ENCODE assay signal across 18 cellular contexts in genomic region chr18:37426536-37427080, GRCh38.
A peak's percentile ranks its signal among the peaks of the same experiment; 100 is the strongest.
DNase-seq lines count a peak whose midpoint lies in the region; ATAC-seq, FAIRE-seq and TF ChIP-seq lines count a peak whose summit lies in the region.
"Had no signal": no experiment of that assay in that cellular context is flagged by ENCODE, and none has a peak within 500 bp of the region (broad histone marks: within the 10 kb centered on the region; RNA-seq: fewer than 3 reads in every experiment).

No MANE protein-coding gene starts in this region.

- BruUV-seq in HepG2 (replicated peaks; lab: Mats Ljungman, UMichigan): no TSS peak

- H3K27me3 ChIP-seq in HepG2 (ENCODE audit: control insufficient read depth in 1 of 2, insufficient read depth in 2 of 2, low read length in 2 of 2): peaks cover 3 to 8% of the 10 kb centered on the region in 2 experiments; a peak in 3 of 5 replicates
- H3K27me3 ChIP-seq in right lobe of liver: no peaks in the 10 kb centered on the region
- peaks cover 0 to 2% (median 0%) of the 10 kb centered on the region in 3 experiments for H3K27me3 ChIP-seq in neuronal stem cell (ENCODE audit: control insufficient read depth in 3 of 3, insufficient read depth in 3 of 3, low read depth in 1 of 3, low read length in 3 of 3)
- no peaks in the 10 kb centered on the region for H3K27me3 ChIP-seq in SJCRH30

- H4K20me1 ChIP-seq in HepG2 (ENCODE audit: insufficient read depth, low read length): no peaks in the 10 kb centered on the region

- DNase-seq in HepG2 (ENCODE audit: low spot score) (no peak), right lobe of liver (no peak), NCI-H524 treated with DMSO at 0.1 percent for 48 hours (lab: John Stamatoyannopoulos, UW) (peak; percentile 51), neuronal stem cell (ENCODE audit: low spot score) (no peak), H4 (ENCODE audit: low spot score) (no peak), SJCRH30 (no peak), coronary artery (ENCODE audit: low spot score) (no peak)
- DNase-seq: CD4-positive, CD25-positive, alpha-beta regulatory T cell; DMS79; EL; GOT3; HFFc6; IMR-90 had no signal

- TF ChIP-seq EP300 in HepG2 (IDR thresholded peaks at IDR 0.05; ENCODE audit: low read depth in 2 of 2, low read length in 2 of 2): no peak
- TF ChIP-seq EP300 in HepG2 (CRISPR knock-in tag; IDR thresholded peaks at IDR 0.05; ENCODE audit: borderline replicate concordance): no peak

- H3K18ac ChIP-seq in neuronal stem cell (ENCODE audit: low read length): peak overlapping the region; percentile 25

- TF ChIP-seq CTCF in HepG2 (CRISPR knock-in tag; IDR thresholded peaks at IDR 0.05) (no peak), right lobe of liver (IDR thresholded peaks at IDR 0.05) (no peak), coronary artery (IDR thresholded peaks at IDR 0.05) (no peak)

- H2AFZ ChIP-seq in HepG2 (ENCODE audit: low read length): no peak overlapping the region
- H2AFZ ChIP-seq in neuronal stem cell (ENCODE audit: low read length): no peak overlapping the region

- no peak overlapping the region for H3K14ac ChIP-seq in neuronal stem cell (ENCODE audit: low read length)

- no peaks in the 10 kb centered on the region for H3K79me1 ChIP-seq in neuronal stem cell (ENCODE audit: low read depth, low read length)

- no peaks in the 10 kb centered on the region for H3K4me1 ChIP-seq in HepG2 (ENCODE audit: insufficient read depth, low read length)
- H3K4me1 ChIP-seq in right lobe of liver: no peaks in the 10 kb centered on the region
- H3K4me1 ChIP-seq in neuronal stem cell (ENCODE audit: control insufficient read depth in 2 of 2, insufficient read depth in 1 of 2, low read depth in 1 of 2, low read length in 2 of 2): peaks cover 0 to 11% of the 10 kb centered on the region in 2 donors
- H3K4me1 ChIP-seq in SJCRH30: no peaks in the 10 kb centered on the region
- H3K4me1 ChIP-seq: HAP-1 had no signal

- no peak overlapping the region for H2BK15ac ChIP-seq in neuronal stem cell (ENCODE audit: low read length)

- H4K8ac ChIP-seq in neuronal stem cell (ENCODE audit: low read depth, low read length): no peak overlapping the region

- CTCF ChIA-PET in HepG2 (lab: Yijun Ruan, JAX; ENCODE audit: low intra/inter-chr PET ratio, low total read pairs): no interaction called here

- TF ChIP-seq POLR2A in HepG2 (IDR thresholded peaks at IDR 0.05; ENCODE audit: insufficient read depth in 1 of 2, low read depth in 2 of 2, low read length in 2 of 2) (no peak), right lobe of liver (IDR thresholded peaks at IDR 0.05) (no peak)

- in situ Hi-C loops in HepG2 (cut with HindIII; ENCODE audit: extremely low pct_ligation_motif_present, low pct_unique_long_range_greater_than_20kb): no loop called here

- H2BK120ac ChIP-seq in neuronal stem cell (ENCODE audit: low read depth, low read length): no peak overlapping the region

- POLR2A ChIA-PET in HepG2 (lab: Yijun Ruan, JAX): no interaction called here

- H3K4ac ChIP-seq in neuronal stem cell (ENCODE audit: low read length): no peak overlapping the region

- H3K27ac ChIP-seq in HepG2 (ENCODE audit: extremely low read length, insufficient read depth, low read length) (no peak overlapping the region), right lobe of liver (no peak overlapping the region), neuronal stem cell (replicated peaks; ENCODE audit: low read length) (no peak overlapping the region), SJCRH30 (no peak overlapping the region), coronary artery (no peak overlapping the region)
- H3K27ac ChIP-seq: 22Rv1 had no signal

- H3K4me3 ChIP-seq in HepG2 (replicated peaks in 1 of 3; ENCODE audit: insufficient read depth in 1 of 3, low read depth in 2 of 3, low read length in 3 of 3) (no peak overlapping the region), right lobe of liver (no peak overlapping the region), neuronal stem cell (ENCODE audit: low read length in 2 of 2) (no peak overlapping the region), SJCRH30 (no peak overlapping the region), coronary artery (no peak overlapping the region)
- H3K4me3 ChIP-seq: HAP-1 had no signal

- ATAC-seq in HepG2 (no peak), right lobe of liver (no peak), HG03442 (IDR thresholded peaks at IDR 0.05; ENCODE audit: unreplicated experiment) (no peak)

- H3K36me3 ChIP-seq in HepG2 (replicated peaks in 1 of 2; ENCODE audit: control insufficient read depth in 1 of 2, insufficient read depth in 2 of 2, low read length in 2 of 2) (no peaks in the 10 kb centered on the region), right lobe of liver (no peaks in the 10 kb centered on the region), neuronal stem cell (replicated peaks in 1 of 2; ENCODE audit: control insufficient read depth in 2 of 2, insufficient read depth in 2 of 2, low read length in 2 of 2) (no peaks in the 10 kb centered on the region), SJCRH30 (no peaks in the 10 kb centered on the region)
- H3K36me3 ChIP-seq: HAP-1 had no signal

- H2AK5ac ChIP-seq in neuronal stem cell (ENCODE audit: low read depth, low read length): no peak overlapping the region

- no peak for FAIRE-seq in HepG2 (lab: Jason Lieb, UNC)
- FAIRE-seq: G401.6, GM12891 had no signal

- H3K9me3 ChIP-seq in HepG2 (ENCODE audit: low read length): no peaks in the 10 kb centered on the region
- no peaks in the 10 kb centered on the region for H3K9me3 ChIP-seq in right lobe of liver
- no peaks in the 10 kb centered on the region for H3K9me3 ChIP-seq in neuronal stem cell (replicated peaks in 1 of 2; ENCODE audit: control insufficient read depth in 2 of 2, insufficient read depth in 1 of 2, low read depth in 1 of 2, low read length in 2 of 2)
- H3K9me3 ChIP-seq in SJCRH30 (replicated peaks): no peaks in the 10 kb centered on the region
- H3K9me3 ChIP-seq: HAP-1 had no signal

- H3K9ac ChIP-seq in HepG2 (ENCODE audit: insufficient read depth, low read depth, low read length) (no peak overlapping the region), neuronal stem cell (ENCODE audit: low read depth, low read length, poor library complexity) (no peak overlapping the region)

- H2BK5ac ChIP-seq in neuronal stem cell (ENCODE audit: low read length): no peak overlapping the region

- no peak overlapping the region for H2BK12ac ChIP-seq in neuronal stem cell (ENCODE audit: low read length)

- no peak overlapping the region for H3K4me2 ChIP-seq in HepG2 (ENCODE audit: low read depth, low read length)
- no peak overlapping the region for H3K4me2 ChIP-seq in neuronal stem cell (ENCODE audit: insufficient read depth, low read length, poor library complexity, severe bottlenecking)

- no peak for TF ChIP-seq RAD21 in HepG2 (CRISPR knock-in tag; IDR thresholded peaks at IDR 0.05)

- 29% methylated on average over 11 of the region's 17 CpGs for WGBS in HepG2 (ENCODE audit: low lambda C conversion rate)
- WGBS in right lobe of liver (ENCODE audit: insufficient coverage, low coverage, low lambda C conversion rate, missing lambda C conversion rate): 75% methylated on average over 6 of the region's 17 CpGs
- WGBS in neuronal stem cell (ENCODE audit: extremely low coverage in 2 of 2, insufficient read length in 2 of 2, insufficient replicate concordance in 1 of 2), 2 donors: no CpG with 5 or more reads among the region's 17 CpGs

- H4K91ac ChIP-seq in neuronal stem cell (ENCODE audit: low read depth, low read length, poor library complexity): no peak overlapping the region

- H3K23ac ChIP-seq in neuronal stem cell (ENCODE audit: low read depth, low read length, poor library complexity): peak overlapping the region; percentile 20

- H3K79me2 ChIP-seq in HepG2 (ENCODE audit: insufficient read depth, low read length): no peaks in the 10 kb centered on the region

- intact Hi-C loops in HepG2 (cut with micrococcal nuclease; ENCODE audit: unreplicated experiment): no loop called here
- intact Hi-C loops in right lobe of liver (cut with DNase I): no loop called here

TF ChIP-seq in HepG2, 621 proteins besides CTCF, POLR2A, EP300 and RAD21:
- no peak for TF ChIP-seq ZNF337 (CRISPR knock-in tag; IDR thresholded peaks at IDR 0.05; ENCODE audit: borderline replicate concordance, low read depth)
- peak; percentile 40; the same call in 1 of the 2 replicates for TF ChIP-seq MNT (IDR thresholded peaks at IDR 0.05)
